ENCODE assay signal across 8 cellular contexts in the genomic region with DNA sequence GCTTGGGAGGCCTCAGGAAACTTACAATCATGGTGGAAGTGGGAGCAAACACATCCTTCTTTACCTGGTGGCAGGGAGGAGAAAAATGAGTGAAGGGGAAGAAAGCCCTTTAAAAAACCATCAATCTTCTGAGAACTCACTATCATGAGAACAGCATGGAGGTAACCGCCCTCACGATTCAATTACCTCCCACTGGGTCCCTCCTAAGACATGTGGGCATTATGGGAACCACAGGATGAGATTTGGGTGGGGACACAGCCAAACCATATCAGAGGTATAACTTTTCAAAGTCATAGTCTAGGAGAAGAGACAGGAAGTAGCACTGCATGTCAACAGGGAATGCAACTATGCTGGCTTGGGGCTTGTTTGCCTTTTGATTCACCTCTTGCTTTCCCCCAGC.
"Had no signal": no experiment of that assay in that cellular context is flagged by ENCODE, and none has a peak within 500 bp of the region (broad histone marks: within the 10 kb centered on the region; RNA-seq: fewer than 3 reads in every experiment).

No MANE protein-coding gene starts in this region.

- H3K36me3 ChIP-seq: HAP-1 had no signal

- H3K4me1 ChIP-seq: HAP-1 had no signal

- H3K4me3 Mint-ChIP-seq: HFFc6, IgD-negative memory B cell had no signal

- H3K9me3 Mint-ChIP-seq: HFFc6 had no signal

- H3K4me1 Mint-ChIP-seq: IgD-negative memory B cell had no signal

- H3K27ac Mint-ChIP-seq: HFFc6, IgD-negative memory B cell had no signal

- DNase-seq: GM23248, H7, HFFc6 had no signal

- H3K4me3 ChIP-seq: GM23248, HAP-1 had no signal

- FAIRE-seq: HepG2 had no signal

- H3K9ac ChIP-seq: GM23248 had no signal

- H3K9me3 ChIP-seq: HAP-1 had no signal

- H2AFZ ChIP-seq: GM23248 had no signal

- ATAC-seq: HCT116, HepG2 had no signal

- H3K27ac ChIP-seq: GM23248, HL-60 had no signal
